In genomic region chr19:30719189-30719990, GRCh38 we compare ENCODE assay signal across 8 cellular contexts.
DNase-seq lines count a peak whose midpoint lies in the region; ATAC-seq and TF ChIP-seq lines count a peak whose summit lies in the region.

No MANE protein-coding gene starts in this region.

- intact Hi-C loops in CD4-positive, alpha-beta T cell (cut with DNase I, micrococcal nuclease): no loop called here

- H3K4me1 Mint-ChIP-seq in CD4-positive, alpha-beta T cell (ENCODE audit: low read depth): peaks cover 3% of the 10 kb centered on the region
- H3K4me1 Mint-ChIP-seq in activated naive CD8-positive, alpha-beta T cell treated with anti-CD3 and anti-CD28 coated beads for 36 hours: peaks cover 4% of the 10 kb centered on the region

- no peaks in the 10 kb centered on the region for H3K36me3 ChIP-seq in right atrium auricular region

- H3K4me3 Mint-ChIP-seq in CD4-positive, alpha-beta T cell: peak overlapping the region; percentile 6
- H3K4me3 Mint-ChIP-seq in activated naive CD8-positive, alpha-beta T cell treated with anti-CD3 and anti-CD28 coated beads for 36 hours: peak overlapping the region; percentile 68

- no peaks in the 10 kb centered on the region for H3K36me3 Mint-ChIP-seq in CD4-positive, alpha-beta T cell (ENCODE audit: low read depth)
- H3K36me3 Mint-ChIP-seq in activated naive CD8-positive, alpha-beta T cell treated with anti-CD3 and anti-CD28 coated beads for 36 hours: no peaks in the 10 kb centered on the region

- H3K27me3 ChIP-seq in CD4-positive, alpha-beta T cell (ENCODE audit: control insufficient read depth, insufficient read depth, low read length): peaks cover 5% of the 10 kb centered on the region
- H3K27me3 ChIP-seq in right atrium auricular region: no peaks in the 10 kb centered on the region

- CTCF ChIA-PET in CD4-positive, alpha-beta T cell (lab: Charles Lee): no interaction called here

- no peak for ATAC-seq in CD4-positive, alpha-beta T cell (ENCODE audit: poor library complexity)
- ATAC-seq in HG02759 (IDR thresholded peaks at IDR 0.05; ENCODE audit: unreplicated experiment): peak; percentile 42
- ATAC-seq in GM19395 (IDR thresholded peaks at IDR 0.05; ENCODE audit: unreplicated experiment): no peak

- no peaks in the 10 kb centered on the region for H3K9me3 ChIP-seq in CD4-positive, alpha-beta T cell (ENCODE audit: control insufficient read depth, low read length)
- H3K9me3 ChIP-seq in right atrium auricular region: no peaks in the 10 kb centered on the region

- no peak overlapping the region for H3K27ac ChIP-seq in CD4-positive, alpha-beta T cell (ENCODE audit: low read depth, low read length)
- peak overlapping the region; percentile 46 to 77 for H3K27ac ChIP-seq in right atrium auricular region

- DNase-seq in CD4-positive, alpha-beta T cell: no peak
- peak; percentile 22 for DNase-seq in activated naive CD8-positive, alpha-beta T cell treated with anti-CD3 and anti-CD28 coated beads for 36 hours
- DNase-seq in right atrium auricular region (ENCODE audit: low spot score) (peak; percentile 64), pons (ENCODE audit: low spot score) (peak; percentile 14), OCI-M2 (lab: John Stamatoyannopoulos, UW; ENCODE audit: unreplicated experiment) (no peak)
- no peak for DNase-seq in central memory CD4-positive, alpha-beta T cell

- no peak overlapping the region for H3K27ac Mint-ChIP-seq in CD4-positive, alpha-beta T cell
- H3K27ac Mint-ChIP-seq in activated naive CD8-positive, alpha-beta T cell treated with anti-CD3 and anti-CD28 coated beads for 36 hours: no peak overlapping the region

- H3K4me3 ChIP-seq in right atrium auricular region: peak overlapping the region; percentile 50 to 67

- POLR2A ChIA-PET in CD4-positive, alpha-beta T cell (lab: Charles Lee): interaction anchor here (0.8 kb wide), 1 partner anchor 20 kb away, joined by 3 read pairs; no protein-coding TSS in a partner anchor

- peaks cover 0 to 15% of the 10 kb centered on the region in 2 donors for H3K4me1 ChIP-seq in right atrium auricular region

- H3K9me3 Mint-ChIP-seq in CD4-positive, alpha-beta T cell: no peaks in the 10 kb centered on the region
- H3K9me3 Mint-ChIP-seq in activated naive CD8-positive, alpha-beta T cell treated with anti-CD3 and anti-CD28 coated beads for 36 hours: no peaks in the 10 kb centered on the region

- peaks cover 49% of the 10 kb centered on the region for H3K27me3 Mint-ChIP-seq in CD4-positive, alpha-beta T cell
- H3K27me3 Mint-ChIP-seq in activated naive CD8-positive, alpha-beta T cell treated with anti-CD3 and anti-CD28 coated beads for 36 hours: peaks cover 19% of the 10 kb centered on the region

- no peak for TF ChIP-seq CTCF in CD4-positive, alpha-beta T cell (IDR thresholded peaks at IDR 0.05)
- TF ChIP-seq CTCF in right atrium auricular region (IDR thresholded peaks at IDR 0.05): peak in 1 of 2 donors; percentile 21

Comparison
In these comparisons a context has a peak if more than half of its experiments do, and no peak if none do; other contexts are left out.
1. DNase-seq: peak in activated naive CD8-positive, alpha-beta T cell treated with anti-CD3 and anti-CD28 coated beads for 36 hours (single experiment), right atrium auricular region (single experiment) and pons (single experiment); none in CD4-positive, alpha-beta T cell (0 of 10), OCI-M2 (single experiment) and central memory CD4-positive, alpha-beta T cell (single experiment).